8 cellular contexts compared by ENCODE assay signal in the genomic region with DNA sequence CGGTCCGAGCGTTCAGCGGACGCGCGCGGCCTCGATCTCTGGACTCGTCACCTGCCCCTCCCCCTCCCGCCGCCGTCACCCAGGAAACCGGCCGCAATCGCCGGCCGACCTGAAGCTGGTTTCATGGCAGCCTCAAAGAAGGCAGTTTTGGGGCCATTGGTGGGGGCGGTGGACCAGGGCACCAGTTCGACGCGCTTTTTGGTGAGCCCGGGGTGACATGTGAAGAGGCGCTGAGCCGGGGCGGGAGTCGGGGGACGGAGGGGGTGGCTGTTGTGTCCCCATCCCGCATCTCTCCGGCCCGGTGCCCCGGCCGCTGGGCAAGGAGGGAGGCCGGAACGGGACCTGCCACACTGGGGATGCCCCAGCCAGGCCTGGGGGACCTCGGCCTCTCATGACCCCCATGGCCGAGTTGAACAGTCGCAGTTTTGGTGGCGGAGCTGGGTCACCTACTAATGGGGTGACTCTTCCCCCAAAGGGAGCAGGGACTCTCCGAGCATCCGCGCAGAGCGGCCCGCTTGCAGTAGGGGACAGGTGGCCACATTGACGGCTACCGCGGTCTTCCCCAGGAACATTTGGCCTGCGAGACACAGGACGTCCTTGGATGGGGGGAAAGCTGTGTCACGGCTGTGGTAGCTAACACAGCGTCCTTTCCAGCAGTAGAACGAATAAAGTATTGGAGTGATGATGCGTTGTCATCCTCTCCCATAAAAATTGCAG. TPM values are rescaled to one million over a fixed set of nuclear protein-coding genes. Genes with fewer than 3 reads are reported as not detected.
DNase-seq lines count a peak whose midpoint lies in the region; ATAC-seq, FAIRE-seq and TF ChIP-seq lines count a peak whose summit lies in the region.

A gene (plus strand): TSS at position 9 of the 717 bp plus-strand sequence. CDS start 115 bp downstream, at position 124.

- H2AFZ ChIP-seq in DND-41 (ENCODE audit: low read depth, low read length): peak within 1 kb of the TSS; percentile 93

- peak within 1 kb of the TSS; percentile 87 for H3K4me3 Mint-ChIP-seq in activated T-cell treated with anti-CD3 and anti-CD28 coated beads, Interleukin-2, amount 50 U/mL, for 4 hours

- H3K27ac ChIP-seq in DND-41 (ENCODE audit: low read length) (peak within 1 kb of the TSS; percentile 97), HUES48 (ENCODE audit: low read depth, low read length) (peak within 1 kb of the TSS; percentile 86), foreskin keratinocyte (peak within 1 kb of the TSS; percentile 82)

- H3K4me1 Mint-ChIP-seq in activated T-cell treated with anti-CD3 and anti-CD28 coated beads, Interleukin-2, amount 50 U/mL, for 4 hours (ENCODE audit: low read depth): peaks cover 47% of the 10 kb centered on the region

- 0 out of 2 replicates have a peak, but pooled peaks cover 3% of the 10 kb centered on the region for H3K36me3 ChIP-seq in DND-41 (ENCODE audit: insufficient read depth, low read length)
- H3K36me3 ChIP-seq in HUES48 (ENCODE audit: control insufficient read depth, insufficient read depth, low read length): no peaks in the 10 kb centered on the region

- H3K9me3 ChIP-seq in DND-41 (ENCODE audit: insufficient read depth, low read length, severe bottlenecking) (no peaks in the 10 kb centered on the region), HUES48 (ENCODE audit: control insufficient read depth, insufficient read depth, low read length) (no peaks in the 10 kb centered on the region)

- no peaks in the 10 kb centered on the region for H3K27me3 Mint-ChIP-seq in activated T-cell treated with anti-CD3 and anti-CD28 coated beads, Interleukin-2, amount 50 U/mL, for 4 hours (ENCODE audit: low read depth)

- peak; percentile 14 for DNase-seq in DND-41
- peak; percentile 7 for DNase-seq in activated T-cell treated with anti-CD3 and anti-CD28 coated beads, Interleukin-2, amount 50 U/mL, for 4 hours
- no peak for DNase-seq in foreskin keratinocyte
- peak in 29 of 56 donors; percentile 5 to 45 (median 21) for DNase-seq in nucleus accumbens (lab: John Stamatoyannopoulos, UW)
- no peak for DNase-seq in RCC 7860 (ENCODE audit: low spot score)
- DNase-seq in dedifferentiated amniotic fluid mesenchymal stem cell (ENCODE audit: extremely low spot score): no peak

- no peak for FAIRE-seq in RCC 7860 (lab: Jason Lieb, UNC)

- H4K20me1 ChIP-seq in DND-41 (ENCODE audit: insufficient read depth, low read length): no peaks in the 10 kb centered on the region

- H3K36me3 Mint-ChIP-seq in activated T-cell treated with anti-CD3 and anti-CD28 coated beads, Interleukin-2, amount 50 U/mL, for 4 hours (ENCODE audit: insufficient read depth): no peaks in the 10 kb centered on the region

- H3K4me2 ChIP-seq in DND-41 (ENCODE audit: insufficient read depth, low read length): peak within 1 kb of the TSS; percentile 88

- H3K4me1 ChIP-seq in DND-41 (ENCODE audit: insufficient read depth, low read length): peaks cover 33% of the 10 kb centered on the region
- H3K4me1 ChIP-seq in HUES48 (ENCODE audit: control insufficient read depth, insufficient read depth, low read length): peaks cover 12% of the 10 kb centered on the region
- H3K4me1 ChIP-seq in foreskin keratinocyte: no peaks in the 10 kb centered on the region

- peaks cover 24% of the 10 kb centered on the region for H3K79me2 ChIP-seq in DND-41 (ENCODE audit: insufficient read depth, low read length)

- H3K4me3 ChIP-seq in DND-41 (ENCODE audit: low read depth in 1 of 2, low read length in 2 of 2) (peak within 1 kb of the TSS; percentile 51 to 83), HUES48 (ENCODE audit: low read depth, low read length) (peak within 1 kb of the TSS; percentile 76)

- H3K9ac ChIP-seq in DND-41 (ENCODE audit: low read depth, low read length) (peak within 1 kb of the TSS; percentile 80), HUES48 (ENCODE audit: low read depth, low read length) (peak within 1 kb of the TSS; percentile 78)

- no peaks in the 10 kb centered on the region for H3K9me3 Mint-ChIP-seq in activated T-cell treated with anti-CD3 and anti-CD28 coated beads, Interleukin-2, amount 50 U/mL, for 4 hours

- H3K27me3 ChIP-seq in DND-41 (ENCODE audit: insufficient read depth, low read length, poor library complexity) (no peaks in the 10 kb centered on the region), HUES48 (ENCODE audit: control insufficient read depth, insufficient read depth, low read length) (no peaks in the 10 kb centered on the region), foreskin keratinocyte (no peaks in the 10 kb centered on the region)

- TF ChIP-seq CTCF in DND-41 (IDR thresholded peaks at IDR 0.05; ENCODE audit: borderline replicate concordance, extremely low read depth, low read length, poor library complexity, severe bottlenecking): no peak
- TF ChIP-seq CTCF in foreskin keratinocyte (conservative IDR thresholded peaks at IDR 0.05): no peak

- ATAC-seq in DND-41 (ENCODE audit: insufficient read depth, low read depth) (peak; percentile 22), GM21381 (IDR thresholded peaks at IDR 0.05; ENCODE audit: unreplicated experiment) (peak; percentile 9), foreskin keratinocyte (no peak)
- ATAC-seq in activated T-cell treated with anti-CD3 and anti-CD28 coated beads, Interleukin-2, amount 50 U/mL, for 4 hours: peak; percentile 8 to 14

RNA-seq across cellular contexts. Expression of the gene that starts here (rescaled TPM):
- total RNA-seq in activated T-cell treated with anti-CD3 and anti-CD28 coated beads, Interleukin-2, amount 50 U/mL, for 4 hours: 10 to 100 TPM; 34.7 to 53.4 (median 41.4) TPM
- 2.4 and 2.6 TPM in 2 replicates for total RNA-seq in foreskin keratinocyte
- polyA plus RNA-seq in foreskin keratinocyte: 1.2 and 1.3 TPM in 2 replicates

Comparison
In these comparisons a context has a peak if more than half of its experiments do, and no peak if none do; other contexts are left out.
1. DNase-seq: peak in DND-41 (single experiment), activated T-cell treated with anti-CD3 and anti-CD28 coated beads, Interleukin-2, amount 50 U/mL, for 4 hours (single experiment) and nucleus accumbens (29 of 56); none in foreskin keratinocyte (0 of 2), RCC 7860 (single experiment) and dedifferentiated amniotic fluid mesenchymal stem cell (single experiment).
2. Peak in every context shown above with its lines, with median percentiles within 50 percentile points of each other: H3K27ac ChIP-seq.